22 cellular contexts compared by ENCODE assay signal in the genomic region with DNA sequence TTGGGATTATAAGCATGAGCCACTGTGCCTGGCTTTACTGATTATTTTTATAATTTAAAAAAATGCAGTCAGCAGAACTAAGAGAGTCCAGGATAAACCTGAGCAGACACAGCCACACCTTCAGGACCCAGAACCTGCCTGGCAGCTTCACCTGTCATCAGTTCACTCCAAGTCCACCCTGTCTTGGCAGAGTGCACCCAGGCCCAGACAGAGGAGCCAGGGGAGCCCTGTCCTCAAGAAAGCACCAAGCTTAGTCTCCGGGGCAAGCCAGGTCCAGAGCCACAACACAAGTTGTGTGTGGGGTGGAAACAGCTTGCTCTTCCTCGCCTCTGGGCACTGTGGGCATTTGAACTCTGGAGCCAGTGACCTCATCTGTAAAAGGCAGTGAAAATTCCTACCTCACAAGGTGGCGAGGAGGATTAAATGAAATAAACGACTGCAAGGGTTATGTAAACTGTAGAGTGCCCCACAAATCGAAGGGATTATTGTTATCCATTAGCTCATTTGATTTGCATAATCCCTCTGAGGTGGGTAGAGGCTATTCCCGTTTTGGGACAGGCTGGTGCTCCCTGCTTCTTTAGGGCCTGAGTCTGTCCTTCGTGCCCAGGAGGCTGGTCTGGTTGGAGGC. TPM values are rescaled to one million over a fixed set of nuclear protein-coding genes. Genes with fewer than 3 reads are reported as not detected.
A peak's percentile ranks its signal among the peaks of the same experiment; 100 is the strongest.
DNase-seq lines count a peak whose midpoint lies in the region; ATAC-seq and TF ChIP-seq lines count a peak whose summit lies in the region.
"Had no signal": no experiment of that assay in that cellular context is flagged by ENCODE, and none has a peak within 500 bp of the region (broad histone marks: within the 10 kb centered on the region; RNA-seq: fewer than 3 reads in every experiment).

No MANE protein-coding gene starts in this region.

- H3K9me3 Mint-ChIP-seq in activated CD4-positive, alpha-beta T cell treated with anti-CD3 and anti-CD28 coated beads for 36 hours (ENCODE audit: low read depth): peaks cover 4% of the 10 kb centered on the region
- H3K9me3 Mint-ChIP-seq in GM23338: peaks cover 18% of the 10 kb centered on the region
- no peaks in the 10 kb centered on the region for H3K9me3 Mint-ChIP-seq in activated T-helper 17 cell treated with anti-CD3 and anti-CD28 coated beads, Interleukin-2, amount 50 U/mL, for 72 hours
- H3K9me3 Mint-ChIP-seq in naive thymus-derived CD8-positive, alpha-beta T cell: peaks cover 0 to 7% (median 0%) of the 10 kb centered on the region in 9 donors
- H3K9me3 Mint-ChIP-seq: activated T-cell treated with anti-CD3 and anti-CD28 coated beads, Interleukin-2, amount 50 U/mL, for 4 hours; T-helper 2 cell treated with Interferon-gamma antibody and Interleukin-4, amounts not matched to agents 5 μg/mL and 100 μg/mL, for 36 hours had no signal

- H3K27me3 Mint-ChIP-seq in activated CD4-positive, alpha-beta T cell treated with anti-CD3 and anti-CD28 coated beads for 36 hours: no peaks in the 10 kb centered on the region
- H3K27me3 Mint-ChIP-seq in GM23338 (ENCODE audit: insufficient read depth, low read depth, poor library complexity): peaks cover 10% of the 10 kb centered on the region
- H3K27me3 Mint-ChIP-seq in activated T-helper 17 cell treated with anti-CD3 and anti-CD28 coated beads, Interleukin-2, amount 50 U/mL, for 72 hours: no peaks in the 10 kb centered on the region
- no peaks in the 10 kb centered on the region for H3K27me3 Mint-ChIP-seq in naive thymus-derived CD8-positive, alpha-beta T cell

- H3K27ac Mint-ChIP-seq in activated CD4-positive, alpha-beta T cell treated with anti-CD3 and anti-CD28 coated beads for 36 hours: peak overlapping the region; percentile 65
- no peak overlapping the region for H3K27ac Mint-ChIP-seq in GM23338
- no peak overlapping the region for H3K27ac Mint-ChIP-seq in activated T-helper 17 cell treated with anti-CD3 and anti-CD28 coated beads, Interleukin-2, amount 50 U/mL, for 72 hours
- H3K27ac Mint-ChIP-seq in naive thymus-derived CD8-positive, alpha-beta T cell: peak overlapping the region in 9 of 10 donors; percentile 20 to 92 (median 85)

- H3K4me3 Mint-ChIP-seq in activated CD4-positive, alpha-beta T cell treated with anti-CD3 and anti-CD28 coated beads for 36 hours: no peak overlapping the region
- no peak overlapping the region for H3K4me3 Mint-ChIP-seq in GM23338
- H3K4me3 Mint-ChIP-seq in activated T-helper 17 cell treated with anti-CD3 and anti-CD28 coated beads, Interleukin-2, amount 50 U/mL, for 72 hours: peak overlapping the region; percentile 55
- H3K4me3 Mint-ChIP-seq in naive thymus-derived CD8-positive, alpha-beta T cell: peak overlapping the region in 9 of 10 donors; percentile 48 to 89 (median 71)

- peaks cover 50% of the 10 kb centered on the region for H3K4me1 Mint-ChIP-seq in activated CD4-positive, alpha-beta T cell treated with anti-CD3 and anti-CD28 coated beads for 36 hours
- peaks cover 15% of the 10 kb centered on the region for H3K4me1 Mint-ChIP-seq in GM23338
- H3K4me1 Mint-ChIP-seq in activated T-helper 17 cell treated with anti-CD3 and anti-CD28 coated beads, Interleukin-2, amount 50 U/mL, for 72 hours: peaks cover 25% of the 10 kb centered on the region
- peaks cover 27 to 47% (median 40%) of the 10 kb centered on the region in 4 donors for H3K4me1 Mint-ChIP-seq in naive thymus-derived CD8-positive, alpha-beta T cell

- H3K9me3 ChIP-seq in osteoblast (ENCODE audit: low read depth, low read length): no peaks in the 10 kb centered on the region
- H3K9me3 ChIP-seq: body of pancreas, left lung, suprapubic skin, vagina had no signal

- no peaks in the 10 kb centered on the region for H3K4me1 ChIP-seq in GM23338 (ENCODE audit: insufficient read depth)
- H3K4me1 ChIP-seq in osteoblast (ENCODE audit: insufficient read depth, low read length): no peaks in the 10 kb centered on the region
- H3K4me1 ChIP-seq: body of pancreas, left lung, suprapubic skin, vagina had no signal

- CTCF ChIA-PET in activated CD4-positive, alpha-beta T cell treated with anti-CD3 and anti-CD28 coated beads for 36 hours (lab: Charles Lee): interaction anchor here (0.7 to 1.6 kb wide), 5 partner anchors 10 to 616 kb away, joined by 3 to 5 read pairs (median 3); no protein-coding TSS in a partner anchor

- H3K79me2 ChIP-seq in GM23338 (replicated peaks; ENCODE audit: insufficient read depth) (no peaks in the 10 kb centered on the region), osteoblast (ENCODE audit: insufficient read depth, low read length) (no peaks in the 10 kb centered on the region)

- POLR2A ChIA-PET in activated CD4-positive, alpha-beta T cell treated with anti-CD3 and anti-CD28 coated beads for 36 hours (lab: Charles Lee): no interaction called here
- POLR2A ChIA-PET in naive thymus-derived CD8-positive, alpha-beta T cell (lab: Charles Lee): interaction anchor here (1.2 to 2.9 kb wide), 5 partner anchors 11 to 177 kb away, joined by 3 to 20 read pairs (median 6); no protein-coding TSS in a partner anchor

- no peak overlapping the region for H3K4me2 ChIP-seq in GM23338
- no peak overlapping the region for H3K4me2 ChIP-seq in osteoblast (ENCODE audit: insufficient read depth, low read length)

- H4K20me1 ChIP-seq in GM23338 (replicated peaks; ENCODE audit: insufficient read depth) (no peaks in the 10 kb centered on the region), osteoblast (ENCODE audit: insufficient read depth, low read length) (no peaks in the 10 kb centered on the region)

- H3K27me3 ChIP-seq in GM23338 (ENCODE audit: insufficient read depth): no peaks in the 10 kb centered on the region
- H3K27me3 ChIP-seq in osteoblast (ENCODE audit: insufficient read depth, low read length): no peaks in the 10 kb centered on the region
- H3K27me3 ChIP-seq: body of pancreas, left lung, suprapubic skin, vagina had no signal

- TF ChIP-seq CTCF in GM23338 (conservative IDR thresholded peaks at IDR 0.05; ENCODE audit: low read depth in 2 of 2): no peak
- no peak for TF ChIP-seq CTCF in osteoblast (IDR thresholded peaks at IDR 0.05; ENCODE audit: extremely low read depth, low read depth, low read length)

- 0 out of 2 replicates have a peak, but pooled peaks cover 4% of the 10 kb centered on the region for H3F3A ChIP-seq in GM23338 (replicated peaks; ENCODE audit: low read depth)

- H3K4me3 ChIP-seq in GM23338 (no peak overlapping the region), osteoblast (ENCODE audit: insufficient read depth, low read length) (no peak overlapping the region)
- H3K4me3 ChIP-seq: body of pancreas, left lung, suprapubic skin, vagina had no signal

- no peak for DNase-seq in activated CD4-positive, alpha-beta T cell treated with anti-CD3 and anti-CD28 coated beads for 36 hours
- DNase-seq in activated CD4-positive, alpha-beta T cell treated with anti-CD3 and anti-CD28 coated beads for 48 hours: no peak
- no peak for DNase-seq in GM23338 (ENCODE audit: low spot score)
- DNase-seq in naive thymus-derived CD8-positive, alpha-beta T cell: peak in 1 of 10 donors; percentile 50
- no peak for DNase-seq in stimulated activated CD8-positive, alpha-beta memory T cell treated with anti-CD3 and anti-CD28 coated beads, Interleukin-4, amount 100 ng/mL, for 48 hours
- DNase-seq in osteoblast (ENCODE audit: insufficient read length, low spot score, missing footprints): no peak
- DNase-seq: 8988T; activated CD4-positive, CD25-positive, alpha-beta regulatory T cell; body of pancreas; DMS 273 treated with DMSO at 0.1 percent for 48 hours; left lung; NCI-H1694 treated with DMSO at 0.1 percent for 48 hours; NCI-H774 had no signal

- peaks cover 7% of the 10 kb centered on the region; the same call in 1 of the 2 replicates for H3K36me3 ChIP-seq in GM23338 (ENCODE audit: insufficient read depth)
- H3K36me3 ChIP-seq in osteoblast (ENCODE audit: insufficient read depth, low read length): no peaks in the 10 kb centered on the region
- H3K36me3 ChIP-seq: left lung, suprapubic skin, vagina had no signal

- H3K9me2 ChIP-seq in GM23338 (ENCODE audit: insufficient read depth): no peaks in the 10 kb centered on the region

- intact Hi-C loops in activated CD4-positive, alpha-beta T cell treated with anti-CD3 and anti-CD28 coated beads for 36 hours (cut with DNase I, micrococcal nuclease): loop anchor here (5.0 to 10.0 kb wide), 3 partner anchors 180 to 790 kb away; no protein-coding TSS in a partner anchor

- H2AFZ ChIP-seq in GM23338: peak overlapping the region; percentile 87
- no peak overlapping the region for H2AFZ ChIP-seq in osteoblast (ENCODE audit: low read length)

- no peaks in the 10 kb centered on the region for H3K36me3 Mint-ChIP-seq in activated CD4-positive, alpha-beta T cell treated with anti-CD3 and anti-CD28 coated beads for 36 hours (ENCODE audit: low read depth)
- H3K36me3 Mint-ChIP-seq in GM23338 (ENCODE audit: low read depth): peaks cover 12% of the 10 kb centered on the region; the same call in 2 of the 3 replicates
- H3K36me3 Mint-ChIP-seq in activated T-helper 17 cell treated with anti-CD3 and anti-CD28 coated beads, Interleukin-2, amount 50 U/mL, for 72 hours (ENCODE audit: low read depth): no peaks in the 10 kb centered on the region
- H3K36me3 Mint-ChIP-seq in naive thymus-derived CD8-positive, alpha-beta T cell: no peaks in the 10 kb centered on the region

- H3K27ac ChIP-seq in GM23338 (ENCODE audit: low read depth) (no peak overlapping the region), osteoblast (ENCODE audit: low read depth, low read length) (no peak overlapping the region)
- H3K27ac ChIP-seq: body of pancreas, left lung, suprapubic skin, vagina had no signal

- no peak for ATAC-seq in activated CD4-positive, alpha-beta T cell treated with anti-CD3 and anti-CD28 coated beads for 36 hours
- ATAC-seq in GM23338: peak; percentile 23; the same call in 1 of the 3 replicates
- ATAC-seq in activated T-helper 17 cell treated with anti-CD3 and anti-CD28 coated beads, Interleukin-2, amount 50 U/mL, for 72 hours (replicated peaks): no peak
- no peak for ATAC-seq in naive thymus-derived CD8-positive, alpha-beta T cell
- ATAC-seq in GM18907 (IDR thresholded peaks at IDR 0.05; ENCODE audit: unreplicated experiment): no peak
- ATAC-seq: body of pancreas, left lung, Panc1 had no signal

RNA-seq across cellular contexts. Expression of a gene that starts 24.7 kb away (rescaled TPM):
- total RNA-seq in activated CD4-positive, alpha-beta T cell treated with anti-CD3 and anti-CD28 coated beads for 36 hours: under 1 TPM; 0.18 to 0.28 TPM
- total RNA-seq in GM23338 (2014; rRNA removed; shearing (Covaris generic)): 145 and 161 TPM in 2 replicates
- polyA plus RNA-seq in GM23338 (2016; fragmentation: Nextera tagmentation; extraction: Ambion mirVana): 50.8 and 60.8 TPM in 2 replicates
- not detected for total RNA-seq in activated T-helper 17 cell treated with anti-CD3 and anti-CD28 coated beads, Interleukin-2, amount 50 U/mL, for 72 hours
- total RNA-seq in naive thymus-derived CD8-positive, alpha-beta T cell: under 1 TPM; 0.16 to 0.58 TPM
- not detected for polyA plus RNA-seq in naive thymus-derived CD8-positive, alpha-beta T cell
- total RNA-seq in osteoblast: not detected in 2 replicates
- total RNA-seq: body of pancreas, renal cortical epithelial cell had no signal
- polyA plus RNA-seq: BJ had no signal

Comparison
In these comparisons a context has a peak if more than half of its experiments do, and no peak if none do; other contexts are left out.
1. H3K27ac Mint-ChIP-seq: peak in activated CD4-positive, alpha-beta T cell treated with anti-CD3 and anti-CD28 coated beads for 36 hours (single experiment) and naive thymus-derived CD8-positive, alpha-beta T cell (9 of 10); none in GM23338 (single experiment) and activated T-helper 17 cell treated with anti-CD3 and anti-CD28 coated beads, Interleukin-2, amount 50 U/mL, for 72 hours (single experiment).
2. H3K4me3 Mint-ChIP-seq: peak in activated T-helper 17 cell treated with anti-CD3 and anti-CD28 coated beads, Interleukin-2, amount 50 U/mL, for 72 hours (single experiment) and naive thymus-derived CD8-positive, alpha-beta T cell (9 of 10); none in activated CD4-positive, alpha-beta T cell treated with anti-CD3 and anti-CD28 coated beads for 36 hours (single experiment) and GM23338 (single experiment).
3. RNA of a gene that starts 24.7 kb away (total RNA-seq): 145 to 161 TPM in GM23338; 0.16 to 0.58 TPM in naive thymus-derived CD8-positive, alpha-beta T cell, 0.18 to 0.28 TPM in activated CD4-positive, alpha-beta T cell treated with anti-CD3 and anti-CD28 coated beads for 36 hours, not detected in activated T-helper 17 cell treated with anti-CD3 and anti-CD28 coated beads, Interleukin-2, amount 50 U/mL, for 72 hours and not detected in osteoblast; every median in the first group is over 10 times any median in the second.